Comparison of ENCODE assay signal across 7 cellular contexts in the genomic region with DNA sequence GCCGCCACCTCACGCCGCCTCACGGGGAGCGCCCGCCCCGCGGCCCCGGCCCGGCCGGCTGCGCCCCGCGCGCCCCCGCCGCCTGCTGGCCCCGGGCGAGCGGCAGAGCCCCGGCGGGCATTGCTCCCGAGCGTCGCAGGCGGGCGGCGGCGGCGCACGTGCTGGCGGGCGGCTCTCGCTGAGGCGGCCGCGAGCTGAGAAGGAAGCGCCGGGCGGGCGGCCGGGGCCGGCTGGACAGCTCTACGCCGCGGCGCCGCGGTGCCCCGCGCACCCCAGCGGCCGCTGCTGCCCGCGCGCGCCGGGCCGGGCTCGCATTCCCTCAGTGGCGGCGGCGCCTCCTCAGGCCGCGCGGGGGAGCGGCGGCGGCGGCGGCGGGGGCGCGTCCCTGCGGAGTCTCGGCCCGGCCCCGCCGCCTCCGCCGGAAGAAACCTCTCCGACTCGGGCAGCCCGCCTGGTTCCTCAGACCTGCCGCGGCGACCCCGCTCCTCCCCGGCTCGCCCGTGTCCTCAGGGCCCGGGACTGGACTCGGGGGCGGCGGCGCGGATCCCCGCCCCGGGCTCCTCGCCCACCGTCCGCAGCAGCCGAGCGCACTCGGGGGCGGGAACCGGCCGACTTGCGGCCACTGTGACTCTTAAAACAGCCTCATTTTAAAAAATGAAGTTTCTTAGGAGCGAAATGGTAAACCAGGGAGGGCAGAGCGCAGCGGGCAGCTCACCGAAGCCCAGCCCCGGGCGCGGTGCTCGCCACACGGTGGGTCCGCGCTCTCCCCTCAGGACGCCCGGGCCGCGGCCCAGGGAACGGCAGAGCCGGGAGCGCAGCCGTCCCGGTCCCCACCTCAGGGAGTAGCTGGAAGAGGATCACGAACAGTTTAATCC. TPM values are rescaled to one million over a fixed set of nuclear protein-coding genes. Genes with fewer than 3 reads are reported as not detected.
A peak's percentile ranks its signal among the peaks of the same experiment; 100 is the strongest.
DNase-seq lines count a peak whose midpoint lies in the region; ATAC-seq and TF ChIP-seq lines count a peak whose summit lies in the region.

A gene (minus strand): TSS at position 287 of the 875 bp plus-strand sequence. CDS start 116,500 bp downstream, outside the sequence.

- H3K79me2 ChIP-seq in OCI-LY1 (ENCODE audit: insufficient read depth, low read length), result peaks cover 60% of the 10 kb centered on the region

- no peak within 1 kb of the TSS for H2AFZ ChIP-seq in OCI-LY1 (ENCODE audit: low read length)

- 0 out of 2 replicates have a peak, but pooled peaks cover 4% of the 10 kb centered on the region for H3F3A ChIP-seq in OCI-LY1 (ENCODE audit: insufficient read depth, low read length)

- peak; percentile 75 for ATAC-seq in GM18511 (IDR thresholded peaks at IDR 0.05; ENCODE audit: unreplicated experiment)
- peak; percentile 59 for ATAC-seq in HG03095 (IDR thresholded peaks at IDR 0.05; ENCODE audit: unreplicated experiment)
- ATAC-seq in esophagus mucosa, result peak; percentile 83

- H3K4me1 ChIP-seq in OCI-LY1 (ENCODE audit: insufficient read depth, low read length, severe bottlenecking) (peaks cover 66% of the 10 kb centered on the region), muscle layer of duodenum (ENCODE audit: control insufficient read depth in 1 of 2, insufficient read depth in 2 of 2, low read length in 2 of 2) (no peaks in the 10 kb centered on the region), stomach (peaks cover 11 to 49% (median 33%) of the 10 kb centered on the region in 4 donors)

- H3K9me3 ChIP-seq in OCI-LY1 (ENCODE audit: low read length) (no peaks in the 10 kb centered on the region), muscle layer of duodenum (ENCODE audit: control insufficient read depth in 1 of 2, low read length in 2 of 2) (no peaks in the 10 kb centered on the region), stomach (no peaks in the 10 kb centered on the region)

- no peaks in the 10 kb centered on the region for H4K20me1 ChIP-seq in OCI-LY1 (ENCODE audit: insufficient read depth, low read length)

- H3K9ac ChIP-seq in OCI-LY1 (ENCODE audit: low read length), result peak within 1 kb of the TSS; percentile 100

- peak within 1 kb of the TSS; percentile 99 for H3K4me2 ChIP-seq in OCI-LY1 (ENCODE audit: low read length)

- peak; percentile 75 for DNase-seq in activated T-cell treated with anti-CD3 and anti-CD28 coated beads, Interleukin-2, amount 50 U/mL, for 1 hour
- peak; percentile 67 for DNase-seq in stomach

- H3K4me3 ChIP-seq in OCI-LY1 (ENCODE audit: low read depth, low read length, poor library complexity, severe bottlenecking) (peak within 1 kb of the TSS; percentile 92), muscle layer of duodenum (ENCODE audit: low read depth in 1 of 2, low read length in 2 of 2) (peak within 1 kb of the TSS; percentile 60 to 77), stomach (peak within 1 kb of the TSS; percentile 67 to 87 (median 76))

- H3K9me2 ChIP-seq in OCI-LY1 (ENCODE audit: low read depth, low read length), result no peaks in the 10 kb centered on the region

- 0 to 5% (median 1%) methylated on average over 21 to 118 of the region's 130 CpGs for WGBS in stomach, 5 donors

- TF ChIP-seq CTCF in OCI-LY1 (IDR thresholded peaks at IDR 0.05; ENCODE audit: low read length), result no peak
- peak in 1 of 7 experiments; percentile 36 for TF ChIP-seq CTCF in stomach (IDR thresholded peaks at IDR 0.05)

- TF ChIP-seq EP300 in stomach (IDR thresholded peaks at IDR 0.05), result no peak

- intact Hi-C loops in stomach (cut with DNase I; ENCODE audit: low total_unique reads), result loop anchor here (10.0 kb wide), 1 partner anchor 176 kb away; a partner anchor contains a TSS

- TF ChIP-seq POLR2A in stomach (IDR thresholded peaks at IDR 0.05), result no peak

- peak within 1 kb of the TSS; percentile 91 for H3K27ac ChIP-seq in OCI-LY1 (ENCODE audit: low read depth, low read length, poor library complexity, severe bottlenecking)
- H3K27ac ChIP-seq in muscle layer of duodenum (ENCODE audit: low read length), result peak within 1 kb of the TSS; percentile 49
- peak within 1 kb of the TSS; percentile 85 to 92 (median 87) for H3K27ac ChIP-seq in stomach

- H3K27me3 ChIP-seq in OCI-LY1 (ENCODE audit: insufficient read depth, low read length) (no peaks in the 10 kb centered on the region), muscle layer of duodenum (ENCODE audit: low read depth, low read length) (no peaks in the 10 kb centered on the region), stomach (peaks cover 0 to 9% (median 0%) of the 10 kb centered on the region in 3 donors)

- H3K36me3 ChIP-seq in OCI-LY1 (ENCODE audit: insufficient read depth, low read length) (peaks cover 54% of the 10 kb centered on the region), muscle layer of duodenum (ENCODE audit: control insufficient read depth in 1 of 2, insufficient read depth in 2 of 2, low read length in 2 of 2) (peaks cover 0 to 3% of the 10 kb centered on the region in 2 donors), stomach (peaks cover 0 to 8% (median 0%) of the 10 kb centered on the region in 4 donors)

RNA-seq across cellular contexts. Expression of the gene that starts here (rescaled TPM):
- total RNA-seq in esophagus mucosa, result 8.3 TPM
- total RNA-seq in stomach, result 10 to 100 TPM in 3 of 5 donors, 1 to 10 TPM in 2; 5.2 to 28.1 (median 13.4) TPM
- 1 to 10 TPM; 1.8 to 5.9 (median 4.6) TPM for polyA plus RNA-seq in stomach

Comparison
In these comparisons a context has a peak if more than half of its experiments do, and no peak if none do; other contexts are left out.
1. Peak in every context shown above with its lines: DNase-seq, ATAC-seq, H3K4me3 ChIP-seq and H3K27ac ChIP-seq.